8 cellular contexts compared by ENCODE assay signal in the genomic region with DNA sequence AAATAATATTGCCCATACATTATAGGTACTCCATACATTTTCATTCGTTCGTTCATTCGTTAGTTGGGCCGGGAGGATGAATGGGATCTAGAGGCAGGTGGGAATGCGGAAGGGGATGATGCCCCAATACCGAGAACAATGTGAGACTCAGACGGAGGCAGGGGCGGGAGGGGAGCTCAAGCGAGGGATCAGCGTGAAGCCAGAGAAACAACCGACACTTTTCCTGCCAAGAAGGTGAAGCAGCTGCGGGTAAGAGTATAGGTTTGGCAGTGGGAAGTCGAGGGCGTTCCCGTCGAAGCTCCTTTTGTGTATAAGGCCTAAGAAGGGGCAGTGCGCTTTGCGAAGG. TPM values are rescaled to one million over a fixed set of nuclear protein-coding genes. Genes with fewer than 3 reads are reported as not detected.
A peak's percentile ranks its signal among the peaks of the same experiment; 100 is the strongest.
DNase-seq lines count a peak whose midpoint lies in the region; ATAC-seq and TF ChIP-seq lines count a peak whose summit lies in the region.

No MANE protein-coding gene starts in this region.

- H3K4me3 Mint-ChIP-seq in naive B cell, result peak overlapping the region; percentile 84 to 97 (median 92)

- H3K9me3 Mint-ChIP-seq in naive B cell, result no peaks in the 10 kb centered on the region

- peak overlapping the region in 2 of 6 donors; percentile 25 to 31 for H3K27ac Mint-ChIP-seq in naive B cell

- DNase-seq in AG10803 (ENCODE audit: low read depth), result no peak
- no peak for DNase-seq in Jurkat, Clone E6-1 (ENCODE audit: low read depth, low spot score)
- DNase-seq in choroid plexus epithelial cell (ENCODE audit: low read depth), result no peak
- no peak for DNase-seq in naive B cell
- no peak for DNase-seq in activated gamma-delta T cell treated with Interleukin-2 at 50 U/mL for 16 hours
- no peak for DNase-seq in HCEC 1CT

- H3K4me1 Mint-ChIP-seq in naive B cell, result peaks cover 11 to 17% (median 14%) of the 10 kb centered on the region in 3 donors

- H3K36me3 Mint-ChIP-seq in naive B cell, result peaks cover 0 to 8% of the 10 kb centered on the region in 2 donors

- TF ChIP-seq CTCF in AG10803 (conservative IDR thresholded peaks at IDR 0.05; ENCODE audit: low read length) (no peak), choroid plexus epithelial cell (conservative IDR thresholded peaks at IDR 0.05; ENCODE audit: low read depth, low read length) (no peak)

- H3K4me3 ChIP-seq in AG10803 (ENCODE audit: low read length), result peak overlapping the region; percentile 60
- H3K4me3 ChIP-seq in Jurkat, Clone E6-1 (ENCODE audit: low read length), result peak overlapping the region; percentile 74
- H3K4me3 ChIP-seq in choroid plexus epithelial cell (ENCODE audit: low read depth, low read length), result peak overlapping the region; percentile 50

- H3K27me3 Mint-ChIP-seq in naive B cell, result peaks cover 19 to 38% (median 31%) of the 10 kb centered on the region in 3 donors

- no peak for ATAC-seq in naive B cell (ENCODE audit: low read depth in 2 of 2)
- ATAC-seq in GM18907 (IDR thresholded peaks at IDR 0.05; ENCODE audit: unreplicated experiment), result no peak
- ATAC-seq in GM21717 (IDR thresholded peaks at IDR 0.05; ENCODE audit: unreplicated experiment), result no peak

RNA-seq across cellular contexts. Expression of a gene that starts 1.1 kb away (rescaled TPM):
- 4.4 TPM for polyA plus RNA-seq in Jurkat, Clone E6-1 (2012; ENCODE audit: insufficient read depth, insufficient read length)
- not detected for polyA plus RNA-seq in naive B cell (ENCODE audit: low read depth in 6 of 6)

RNA-seq across cellular contexts. Expression of a gene that starts 34.8 kb away (rescaled TPM):
- polyA plus RNA-seq in Jurkat, Clone E6-1 (2012; ENCODE audit: insufficient read depth, insufficient read length), result not detected
- not detected for polyA plus RNA-seq in naive B cell (ENCODE audit: low read depth in 6 of 6)
